ENCODE assay signal across 20 cellular contexts in genomic region chr11:74559110-74559933, GRCh38. TPM values are rescaled to one million over a fixed set of nuclear protein-coding genes. Genes with fewer than 3 reads are reported as not detected.
DNase-seq lines count a peak whose midpoint lies in the region; ATAC-seq, FAIRE-seq and TF ChIP-seq lines count a peak whose summit lies in the region.
"Had no signal": no experiment of that assay in that cellular context is flagged by ENCODE, and none has a peak within 500 bp of the region (broad histone marks: within the 10 kb centered on the region; RNA-seq: fewer than 3 reads in every experiment).

No MANE protein-coding gene starts in this region.

- H3K36me3 ChIP-seq in IMR-90 (ENCODE audit: control insufficient read depth, insufficient read depth, low read length) (no peaks in the 10 kb centered on the region), adrenal gland (replicated peaks in 1 of 2) (no peaks in the 10 kb centered on the region), HepG2 (replicated peaks in 1 of 2; ENCODE audit: control insufficient read depth in 1 of 2, insufficient read depth in 2 of 2, low read length in 2 of 2) (no peaks in the 10 kb centered on the region), vagina (no peaks in the 10 kb centered on the region)
- H3K36me3 ChIP-seq: gastroesophageal sphincter, pancreas had no signal

- no peaks in the 10 kb centered on the region for H3K9me1 ChIP-seq in IMR-90 (ENCODE audit: insufficient read depth, low read length)

- no peak overlapping the region for H3K18ac ChIP-seq in IMR-90 (ENCODE audit: low read depth, low read length)

- in situ Hi-C loops in IMR-90 (cut with MboI; ENCODE audit: low sequenced_read_pairs) (no loop called here), HepG2 (cut with HindIII; ENCODE audit: extremely low pct_ligation_motif_present, low pct_unique_long_range_greater_than_20kb) (loop anchor here (10.0 kb wide), 1 partner anchor 95 kb away; the partner anchor contains the start of gene KCNE3)

- H3K36me3 Mint-ChIP-seq in activated naive CD4-positive, alpha-beta T cell treated with anti-CD3 and anti-CD28 coated beads for 36 hours (ENCODE audit: low read depth): no peaks in the 10 kb centered on the region

- H4K91ac ChIP-seq in IMR-90 (ENCODE audit: insufficient read depth, low read depth, low read length): no peak overlapping the region

- no CpG with 5 or more reads among the region's 7 CpGs for WGBS in IMR-90 (ENCODE audit: extremely low coverage in 2 of 2, insufficient read length in 1 of 2), 2 experiments
- 70 to 86% (median 76%) methylated on average over 6 to 7 of the region's 7 CpGs for WGBS in adrenal gland, 4 donors
- WGBS in HepG2 (ENCODE audit: low lambda C conversion rate): 40% methylated on average over 7 of the region's 7 CpGs

- 0 out of 2 replicates have a peak, but pooled peaks cover 2% of the 10 kb centered on the region for H3K4me1 ChIP-seq in IMR-90 (ENCODE audit: control insufficient read depth, insufficient read depth, low read length)
- H3K4me1 ChIP-seq in adrenal gland (replicated peaks in 1 of 2): no peaks in the 10 kb centered on the region
- H3K4me1 ChIP-seq in HepG2 (ENCODE audit: insufficient read depth, low read length): peaks cover 31% of the 10 kb centered on the region
- H3K4me1 ChIP-seq in vagina: no peaks in the 10 kb centered on the region
- H3K4me1 ChIP-seq: gastroesophageal sphincter, pancreas had no signal

- peak overlapping the region; percentile 25; the same call in 1 of the 2 replicates for H3K14ac ChIP-seq in IMR-90 (replicated peaks; ENCODE audit: low read depth, low read length)

- H3K27ac ChIP-seq in IMR-90 (ENCODE audit: insufficient read depth, low read length) (no peak overlapping the region; the same call in 1 of the 2 replicates), adrenal gland (no peak overlapping the region), HepG2 (ENCODE audit: extremely low read length, insufficient read depth, low read length) (peak overlapping the region; percentile 50), vagina (no peak overlapping the region), coronary artery (no peak overlapping the region)
- H3K27ac ChIP-seq: gastroesophageal sphincter, pancreas had no signal

- dilution Hi-C loops in IMR-90 (cut with HindIII; ENCODE audit: low sequenced_read_pairs, unreplicated experiment): no loop called here

- TF ChIP-seq EP300 in HepG2 (IDR thresholded peaks at IDR 0.05; ENCODE audit: low read depth in 2 of 2, low read length in 2 of 2) (peak in 1 of 2 experiments; percentile 62; a peak in 2 of 4 replicates), HepG2 (CRISPR knock-in tag; IDR thresholded peaks at IDR 0.05; ENCODE audit: borderline replicate concordance) (peak; percentile 32; the same call in 1 of the 2 replicates)

- no peak overlapping the region for H3K4me2 ChIP-seq in IMR-90 (ENCODE audit: low read depth, low read length)
- peak overlapping the region; percentile 70 for H3K4me2 ChIP-seq in HepG2 (ENCODE audit: low read depth, low read length)

- ATAC-seq in IMR-90 (ENCODE audit: low read depth): peak; percentile 68
- peak; percentile 91 for ATAC-seq in HepG2
- no peak for ATAC-seq in HG03175 (IDR thresholded peaks at IDR 0.05; ENCODE audit: unreplicated experiment)
- ATAC-seq: gastroesophageal sphincter had no signal

- peaks cover 6% of the 10 kb centered on the region for H3K9me3 Mint-ChIP-seq in activated naive CD4-positive, alpha-beta T cell treated with anti-CD3 and anti-CD28 coated beads for 36 hours
- H3K9me3 Mint-ChIP-seq: activated CD4-positive, alpha-beta T cell treated with anti-CD3 and anti-CD28 coated beads, Interleukin-2, amount 10 ng/mL, durations not matched to agents 7 days and 5 days had no signal

- H3K27me3 Mint-ChIP-seq in activated naive CD4-positive, alpha-beta T cell treated with anti-CD3 and anti-CD28 coated beads for 36 hours (ENCODE audit: low read depth): no peaks in the 10 kb centered on the region

- no peak overlapping the region for H3K9ac ChIP-seq in IMR-90 (ENCODE audit: low read depth, low read length)
- H3K9ac ChIP-seq in HepG2 (ENCODE audit: insufficient read depth, low read depth, low read length): no peak overlapping the region

- POLR2A ChIA-PET in IMR-90 (lab: Charles Lee; ENCODE audit: unreplicated experiment) (interaction anchor here (0.6 kb wide), 1 partner anchor 182 kb away, joined by 5 read pairs; no protein-coding TSS in a partner anchor), HepG2 (lab: Yijun Ruan, JAX) (no interaction called here)

- H2BK20ac ChIP-seq in IMR-90 (ENCODE audit: low read depth, low read length): no peak overlapping the region

- H4K20me1 ChIP-seq in IMR-90 (ENCODE audit: insufficient read depth, low read length): no peaks in the 10 kb centered on the region
- H4K20me1 ChIP-seq in HepG2 (ENCODE audit: insufficient read depth, low read length): no peaks in the 10 kb centered on the region

- H2AFZ ChIP-seq in IMR-90 (replicated peaks; ENCODE audit: low read length, poor library complexity) (no peak overlapping the region), HepG2 (ENCODE audit: low read length) (no peak overlapping the region)

- no peak overlapping the region for H4K5ac ChIP-seq in IMR-90 (ENCODE audit: low read depth, low read length)

- TF ChIP-seq CTCF in IMR-90 (conservative IDR thresholded peaks at IDR 0.05; ENCODE audit: low read depth, low read length) (no peak), adrenal gland (IDR thresholded peaks at IDR 0.05) (no peak), HepG2 (CRISPR knock-in tag; IDR thresholded peaks at IDR 0.05) (no peak), vagina (IDR thresholded peaks at IDR 0.05) (no peak), coronary artery (IDR thresholded peaks at IDR 0.05) (no peak)

- TF ChIP-seq RAD21 in IMR-90 (IDR thresholded peaks at IDR 0.05; ENCODE audit: low read length): no peak
- no peak for TF ChIP-seq RAD21 in HepG2 (CRISPR knock-in tag; IDR thresholded peaks at IDR 0.05)

- H3K4me3 ChIP-seq in IMR-90 (ENCODE audit: insufficient read depth, low read depth, low read length): no peak overlapping the region
- no peak overlapping the region for H3K4me3 ChIP-seq in adrenal gland
- peak overlapping the region in 1 of 3 experiments; percentile 15; a peak in 1 of 6 replicates for H3K4me3 ChIP-seq in HepG2 (replicated peaks in 1 of 3; ENCODE audit: insufficient read depth in 1 of 3, low read depth in 2 of 3, low read length in 3 of 3)
- H3K4me3 ChIP-seq in vagina: no peak overlapping the region
- no peak overlapping the region for H3K4me3 ChIP-seq in coronary artery
- H3K4me3 ChIP-seq: gastroesophageal sphincter, pancreas had no signal

- H3K4ac ChIP-seq in IMR-90 (ENCODE audit: low read depth, low read length): peak overlapping the region; percentile 45; the same call in 1 of the 2 replicates

- H3K27ac Mint-ChIP-seq in activated naive CD4-positive, alpha-beta T cell treated with anti-CD3 and anti-CD28 coated beads for 36 hours: no peak overlapping the region
- H3K27ac Mint-ChIP-seq: activated CD4-positive, alpha-beta T cell treated with anti-CD3 and anti-CD28 coated beads, Interleukin-2, amount 10 ng/mL, durations not matched to agents 7 days and 5 days; CD4-positive, alpha-beta T cell had no signal

- no peak overlapping the region for H3K56ac ChIP-seq in IMR-90 (ENCODE audit: extremely low read depth, insufficient read depth, low read length)

- intact Hi-C loops in IMR-90 (cut with micrococcal nuclease): no loop called here
- intact Hi-C loops in adrenal gland (cut with DNase I): no loop called here
- intact Hi-C loops in HepG2 (cut with micrococcal nuclease; ENCODE audit: unreplicated experiment): no loop called here
- intact Hi-C loops in activated naive CD4-positive, alpha-beta T cell treated with anti-CD3 and anti-CD28 coated beads for 36 hours (cut with micrococcal nuclease): no loop called here
- intact Hi-C loops in vagina (cut with DNase I): no loop called here

- H3K4me1 Mint-ChIP-seq in activated naive CD4-positive, alpha-beta T cell treated with anti-CD3 and anti-CD28 coated beads for 36 hours (ENCODE audit: low read depth): no peaks in the 10 kb centered on the region
- H3K4me1 Mint-ChIP-seq: activated CD4-positive, alpha-beta T cell treated with anti-CD3 and anti-CD28 coated beads, Interleukin-2, amount 10 ng/mL, durations not matched to agents 7 days and 5 days; naive B cell had no signal

- BruUV-seq in IMR-90 (replicated peaks; lab: Mats Ljungman, UMichigan) (no TSS peak), HepG2 (replicated peaks; lab: Mats Ljungman, UMichigan) (no TSS peak)

- CTCF ChIA-PET in IMR-90 (lab: Yijun Ruan, JAX) (interaction anchor here (1.1 kb wide), 1 partner anchor 142 kb away, joined by 3 read pairs; no protein-coding TSS in a partner anchor), HepG2 (lab: Yijun Ruan, JAX; ENCODE audit: low intra/inter-chr PET ratio, low total read pairs) (no interaction called here)
- CTCF ChIA-PET in activated naive CD4-positive, alpha-beta T cell treated with anti-CD3 and anti-CD28 coated beads for 36 hours (lab: Charles Lee): interaction anchor here (1.0 to 2.0 kb wide), 2 partner anchors 12 to 140 kb away, joined by 3 to 5 read pairs; no protein-coding TSS in a partner anchor

- TF ChIP-seq POLR2A in IMR-90 (IDR thresholded peaks at IDR 0.05; ENCODE audit: low read depth, low read length) (no peak), adrenal gland (IDR thresholded peaks at IDR 0.05) (no peak), HepG2 (IDR thresholded peaks at IDR 0.05; ENCODE audit: insufficient read depth in 1 of 2, low read depth in 2 of 2, low read length in 2 of 2) (no peak), vagina (IDR thresholded peaks at IDR 0.05) (no peak)

- no peak overlapping the region for H3K4me3 Mint-ChIP-seq in activated naive CD4-positive, alpha-beta T cell treated with anti-CD3 and anti-CD28 coated beads for 36 hours
- H3K4me3 Mint-ChIP-seq: activated CD4-positive, alpha-beta T cell treated with anti-CD3 and anti-CD28 coated beads, Interleukin-2, amount 10 ng/mL, durations not matched to agents 7 days and 5 days; CD4-positive, alpha-beta T cell; naive B cell had no signal

- no peak overlapping the region for H2BK5ac ChIP-seq in IMR-90 (ENCODE audit: low read depth, low read length, poor library complexity, severe bottlenecking)

- peak overlapping the region in 1 of 2 experiments; percentile 2; a peak in 1 of 4 replicates for H4K8ac ChIP-seq in IMR-90 (ENCODE audit: low read depth in 2 of 2, low read length in 2 of 2)

- no peaks in the 10 kb centered on the region for H3K79me1 ChIP-seq in IMR-90 (ENCODE audit: low read depth in 1 of 2, low read length in 2 of 2)

- H2BK120ac ChIP-seq in IMR-90 (ENCODE audit: low read depth, low read length): no peak overlapping the region

- H2AK9ac ChIP-seq in IMR-90 (replicated peaks; ENCODE audit: low read depth, low read length, poor library complexity): peak overlapping the region; percentile 30

- no peaks in the 10 kb centered on the region for H3K79me2 ChIP-seq in HepG2 (ENCODE audit: insufficient read depth, low read length)

- no peak overlapping the region for H2BK15ac ChIP-seq in IMR-90 (ENCODE audit: low read depth, low read length)

- peak overlapping the region; percentile 53; the same call in 1 of the 2 replicates for H3K23ac ChIP-seq in IMR-90 (ENCODE audit: low read depth, low read length)

- H2AK5ac ChIP-seq in IMR-90 (ENCODE audit: low read depth, low read length): no peak overlapping the region

- FAIRE-seq in HepG2 (lab: Jason Lieb, UNC): peak; percentile 23
- FAIRE-seq: GM19239, H1, pancreas, urothelium cell line had no signal

- H3K27me3 ChIP-seq in IMR-90 (ENCODE audit: control insufficient read depth, insufficient read depth, low read length) (peaks cover 4% of the 10 kb centered on the region), adrenal gland (peaks cover 3% of the 10 kb centered on the region), HepG2 (ENCODE audit: control insufficient read depth in 1 of 2, insufficient read depth in 2 of 2, low read length in 2 of 2) (no peaks in the 10 kb centered on the region), vagina (no peaks in the 10 kb centered on the region)
- H3K27me3 ChIP-seq: pancreas had no signal

- H3K9me3 ChIP-seq in IMR-90 (ENCODE audit: control insufficient read depth, insufficient read depth, low read length): peaks cover 3% of the 10 kb centered on the region; the same call in 1 of the 2 replicates
- H3K9me3 ChIP-seq in adrenal gland (replicated peaks in 1 of 3): no peaks in the 10 kb centered on the region
- peaks cover 9% of the 10 kb centered on the region; the same call in 1 of the 2 replicates for H3K9me3 ChIP-seq in HepG2 (ENCODE audit: low read length)
- H3K9me3 ChIP-seq in vagina: no peaks in the 10 kb centered on the region
- H3K9me3 ChIP-seq: pancreas had no signal

- DNase-seq in COR-L47 (lab: John Stamatoyannopoulos, UW) (peak; percentile 23), IMR-90 (peak; percentile 55), adrenal gland (peak in 5 of 7 donors; percentile 9 to 59 (median 18)), HepG2 (ENCODE audit: low spot score) (peak; percentile 81), vagina (ENCODE audit: extremely low spot score in 2 of 2) (no peak), coronary artery (ENCODE audit: low spot score) (no peak)
- DNase-seq in activated naive CD4-positive, alpha-beta T cell treated with anti-CD3 and anti-CD28 coated beads for 36 hours: no peak
- DNase-seq: activated CD4-positive, alpha-beta T cell treated with anti-CD3 and anti-CD28 coated beads, Interleukin-2, amount 10 ng/mL, durations not matched to agents 7 days and 5 days; activated naive CD4-positive, alpha-beta T cell; anterior cingulate cortex; CD4-positive, alpha-beta T cell; naive B cell; NCI-H2227 treated with DMSO at 0.1 percent for 48 hours; pancreas; stimulated activated CD4-positive, alpha-beta T cell treated with anti-CD3 and anti-CD28 coated beads, Interleukin-4, amount 100 ng/mL, for 1 hour had no signal

RNA-seq across cellular contexts. Expression of gene POLD3, which starts 33.1 kb away (rescaled TPM):
- total RNA-seq in IMR-90 (2012; rRNA removed): 9.1 and 10.6 TPM in 2 replicates
- polyA plus RNA-seq in IMR-90 (2012; rRNA removed): 8.2 and 9.2 TPM in 2 replicates
- polyA plus RNA-seq in IMR-90 (2012; cell fraction: cytosol; rRNA removed): 2.0 and 2.2 TPM in 2 replicates
- polyA plus RNA-seq in IMR-90 (2012; cell fraction: nucleus; rRNA removed; ENCODE audit: low replicate concordance): 2.6 and 12.8 TPM in 2 replicates
- total RNA-seq in adrenal gland: 10 to 100 TPM in 3 of 8 donors, 1 to 10 TPM in 5; 5.4 to 13.6 (median 9.7) TPM
- 10 to 100 TPM in 1 of 3 donors, 1 to 10 TPM in 2; 3.5 to 14.1 (median 5.6) TPM for polyA plus RNA-seq in adrenal gland
- 18.9 and 23.7 TPM in 2 replicates for total RNA-seq in HepG2 (2016; rRNA removed; fragmentation: Illumina TruSeq; extraction: Trizol)
- total RNA-seq in HepG2 (2016; cell fraction: cytosol; rRNA removed; fragmentation: Illumina TruSeq; extraction: Trizol; ENCODE audit: low read depth): 4.0 and 4.8 TPM in 2 replicates
- 18.2 and 21.5 TPM in 2 replicates for total RNA-seq in HepG2 (2016; cell fraction: insoluble cytoplasmic fraction; rRNA removed; fragmentation: Illumina TruSeq; extraction: Trizol)
- 8.3 and 9.4 TPM in 2 replicates for total RNA-seq in HepG2 (2016; cell fraction: membrane; rRNA removed; fragmentation: Illumina TruSeq; extraction: Trizol)
- total RNA-seq in HepG2 (2016; cell fraction: nucleus; rRNA removed; fragmentation: Illumina TruSeq; extraction: Trizol): 18.8 and 20.7 TPM in 2 replicates
- polyA plus RNA-seq in HepG2 (2011; rRNA removed): 5.1 and 6.3 TPM in 2 replicates
- polyA plus RNA-seq in HepG2 (2011; cell fraction: cytosol; rRNA removed): 2.7 and 2.9 TPM in 2 replicates
- 4.1 and 4.3 TPM in 2 replicates for polyA plus RNA-seq in HepG2 (2011; cell fraction: nucleus; rRNA removed)
- polyA plus RNA-seq in HepG2 (2012): 3.5 and 5.9 TPM in 2 replicates
- polyA plus RNA-seq in HepG2 (2016; cell fraction: cytosol; fragmentation: Illumina TruSeq; extraction: Trizol; ENCODE audit: low read depth): 1.4 and 1.8 TPM in 2 replicates
- polyA plus RNA-seq in HepG2 (2016; cell fraction: insoluble cytoplasmic fraction; fragmentation: Illumina TruSeq; extraction: Trizol; ENCODE audit: low read depth): 18.6 and 19.5 TPM in 2 replicates
- polyA plus RNA-seq in HepG2 (2016; cell fraction: membrane; fragmentation: Illumina TruSeq; extraction: Trizol; ENCODE audit: low read depth): 3.6 and 4.0 TPM in 2 replicates
- 20.7 and 27.8 TPM in 2 replicates for polyA plus RNA-seq in HepG2 (2016; cell fraction: nucleus; fragmentation: Illumina TruSeq; extraction: Trizol; ENCODE audit: insufficient read depth, low read depth)
- 6.2 and 54.4 TPM in 2 replicates for polyA minus RNA-seq in HepG2 (2011; rRNA and poly(A)+ RNA removed; ENCODE audit: low replicate concordance)
- 2.5 and 5.3 TPM in 2 replicates for polyA minus RNA-seq in HepG2 (2011; cell fraction: cytosol; rRNA and poly(A)+ RNA removed)
- polyA minus RNA-seq in HepG2 (2011; cell fraction: nucleus; rRNA and poly(A)+ RNA removed): 8.5 and 9.9 TPM in 2 replicates
- 10 to 100 TPM; 84.8 to 91.9 TPM for total RNA-seq in activated naive CD4-positive, alpha-beta T cell treated with anti-CD3 and anti-CD28 coated beads for 36 hours
- total RNA-seq in vagina: 13.5 TPM

Comparison
In these comparisons a context has a peak if more than half of its experiments do, and no peak if none do; other contexts are left out.
1. DNase-seq: peak in COR-L47 (single experiment), IMR-90 (single experiment), adrenal gland (5 of 7) and HepG2 (single experiment); none in activated naive CD4-positive, alpha-beta T cell treated with anti-CD3 and anti-CD28 coated beads for 36 hours (single experiment), vagina (0 of 2) and coronary artery (single experiment).